ENCODE assay signal across 8 cellular contexts in genomic region chr1:41662656-41663437, GRCh38.
DNase-seq lines count a peak whose midpoint lies in the region; ATAC-seq and TF ChIP-seq lines count a peak whose summit lies in the region.

No MANE protein-coding gene starts in this region.

- H3K27ac Mint-ChIP-seq in activated T-helper 1 cell treated with anti-CD3 and anti-CD28 coated beads, Interleukin-12 subunit alpha, Interleukin-12 subunit beta, Interleukin-2, Interleukin-4 antibody, amounts not matched to agents 30 ng/mL and 10 ng/mL and 1 ng/mL, durations not matched to agents 14 hours and 24 hours and 36 hours: peak overlapping the region; percentile 79

- no peaks in the 10 kb centered on the region for H3K79me2 ChIP-seq in parathyroid adenoma

- peak overlapping the region; percentile 28 for H3K9ac ChIP-seq in parathyroid adenoma

- H3K4me3 Mint-ChIP-seq in activated T-helper 1 cell treated with anti-CD3 and anti-CD28 coated beads, Interleukin-12 subunit alpha, Interleukin-12 subunit beta, Interleukin-2, Interleukin-4 antibody, amounts not matched to agents 30 ng/mL and 10 ng/mL and 1 ng/mL, durations not matched to agents 14 hours and 24 hours and 36 hours: peak overlapping the region; percentile 73

- H3K27me3 Mint-ChIP-seq in activated T-helper 1 cell treated with anti-CD3 and anti-CD28 coated beads, Interleukin-12 subunit alpha, Interleukin-12 subunit beta, Interleukin-2, Interleukin-4 antibody, amounts not matched to agents 30 ng/mL and 10 ng/mL and 1 ng/mL, durations not matched to agents 14 hours and 24 hours and 36 hours (ENCODE audit: insufficient read depth): no peaks in the 10 kb centered on the region

- peak overlapping the region; percentile 42 for H3K4me2 ChIP-seq in parathyroid adenoma (ENCODE audit: low read length)

- no peaks in the 10 kb centered on the region for H3K4me1 ChIP-seq in parathyroid adenoma

- intact Hi-C loops in activated T-helper 1 cell treated with anti-CD3 and anti-CD28 coated beads, Interleukin-12 subunit alpha, Interleukin-12 subunit beta, Interleukin-2, Interleukin-4 antibody, amounts not matched to agents 30 ng/mL and 10 ng/mL and 1 ng/mL, durations not matched to agents 14 hours and 24 hours and 36 hours (cut with micrococcal nuclease): loop anchor here (1.0 to 2.0 kb wide), 4 partner anchors 7 to 257 kb away; no protein-coding TSS in a partner anchor
- intact Hi-C loops in head of caudate nucleus (cut with DNase I): loop anchor here (5.0 kb wide), 1 partner anchor 91 kb away; no protein-coding TSS in a partner anchor

- peak overlapping the region; percentile 69 for H3K27ac ChIP-seq in parathyroid adenoma

- peak overlapping the region; percentile 73 for H2AFZ ChIP-seq in parathyroid adenoma

- H3K36me3 Mint-ChIP-seq in activated T-helper 1 cell treated with anti-CD3 and anti-CD28 coated beads, Interleukin-12 subunit alpha, Interleukin-12 subunit beta, Interleukin-2, Interleukin-4 antibody, amounts not matched to agents 30 ng/mL and 10 ng/mL and 1 ng/mL, durations not matched to agents 14 hours and 24 hours and 36 hours (ENCODE audit: low read depth): peaks cover 32% of the 10 kb centered on the region

- TF ChIP-seq CTCF in GM10266 (IDR thresholded peaks at IDR 0.05; ENCODE audit: control insufficient read depth, insufficient read depth, low read depth, missing control alignments) (no peak), parathyroid adenoma (IDR thresholded peaks at IDR 0.05) (no peak)

- H3K9me3 Mint-ChIP-seq in activated T-helper 1 cell treated with anti-CD3 and anti-CD28 coated beads, Interleukin-12 subunit alpha, Interleukin-12 subunit beta, Interleukin-2, Interleukin-4 antibody, amounts not matched to agents 30 ng/mL and 10 ng/mL and 1 ng/mL, durations not matched to agents 14 hours and 24 hours and 36 hours: no peaks in the 10 kb centered on the region

- H3K27me3 ChIP-seq in MG63 (no peaks in the 10 kb centered on the region), parathyroid adenoma (ENCODE audit: control insufficient read depth, insufficient read depth, low read length) (peaks cover 3% of the 10 kb centered on the region)

- H3K36me3 ChIP-seq in MG63: no peaks in the 10 kb centered on the region
- H3K36me3 ChIP-seq in parathyroid adenoma (ENCODE audit: control insufficient read depth, insufficient read depth, low read length): no peaks in the 10 kb centered on the region

- peak; percentile 33 for ATAC-seq in GM21825 (IDR thresholded peaks at IDR 0.05; ENCODE audit: unreplicated experiment)
- ATAC-seq in HG03457 (IDR thresholded peaks at IDR 0.05; ENCODE audit: unreplicated experiment): no peak

- H3K9me3 ChIP-seq in MG63 (no peaks in the 10 kb centered on the region), parathyroid adenoma (ENCODE audit: control insufficient read depth, low read length) (no peaks in the 10 kb centered on the region)

- peak overlapping the region; percentile 33; the same call in 1 of the 2 replicates for H3K4me3 ChIP-seq in MG63
- H3K4me3 ChIP-seq in parathyroid adenoma (ENCODE audit: low read depth, low read length): no peak overlapping the region

- peak; percentile 81 for DNase-seq in GM10266 (ENCODE audit: extremely low spot score)
- peak; percentile 70 for DNase-seq in MG63
- no peak for DNase-seq in activated T-helper 1 cell treated with anti-CD3 and anti-CD28 coated beads, Interleukin-12 subunit alpha, Interleukin-12 subunit beta, Interleukin-2, Interleukin-4 antibody, amounts not matched to agents 30 ng/mL and 10 ng/mL and 1 ng/mL, durations not matched to agents 14 hours and 24 hours and 36 hours (ENCODE audit: low spot score)
- DNase-seq in head of caudate nucleus: peak in 23 of 42 donors; percentile 12 to 72 (median 37)
- no peak for DNase-seq in SKM-1 treated with dmso at 0.1 percent for 144 hours (lab: John Stamatoyannopoulos, UW; ENCODE audit: unreplicated experiment)

- H3K4me1 Mint-ChIP-seq in activated T-helper 1 cell treated with anti-CD3 and anti-CD28 coated beads, Interleukin-12 subunit alpha, Interleukin-12 subunit beta, Interleukin-2, Interleukin-4 antibody, amounts not matched to agents 30 ng/mL and 10 ng/mL and 1 ng/mL, durations not matched to agents 14 hours and 24 hours and 36 hours (ENCODE audit: low read depth): peaks cover 83% of the 10 kb centered on the region

Comparison
In these comparisons a context has a peak if more than half of its experiments do, and no peak if none do; other contexts are left out.
1. DNase-seq: peak in GM10266 (single experiment), MG63 (single experiment) and head of caudate nucleus (23 of 42); none in activated T-helper 1 cell treated with anti-CD3 and anti-CD28 coated beads, Interleukin-12 subunit alpha, Interleukin-12 subunit beta, Interleukin-2, Interleukin-4 antibody, amounts not matched to agents 30 ng/mL and 10 ng/mL and 1 ng/mL, durations not matched to agents 14 hours and 24 hours and 36 hours (single experiment) and SKM-1 treated with dmso at 0.1 percent for 144 hours (single experiment).